Comparison of ENCODE assay signal across 8 cellular contexts in the genomic region with DNA sequence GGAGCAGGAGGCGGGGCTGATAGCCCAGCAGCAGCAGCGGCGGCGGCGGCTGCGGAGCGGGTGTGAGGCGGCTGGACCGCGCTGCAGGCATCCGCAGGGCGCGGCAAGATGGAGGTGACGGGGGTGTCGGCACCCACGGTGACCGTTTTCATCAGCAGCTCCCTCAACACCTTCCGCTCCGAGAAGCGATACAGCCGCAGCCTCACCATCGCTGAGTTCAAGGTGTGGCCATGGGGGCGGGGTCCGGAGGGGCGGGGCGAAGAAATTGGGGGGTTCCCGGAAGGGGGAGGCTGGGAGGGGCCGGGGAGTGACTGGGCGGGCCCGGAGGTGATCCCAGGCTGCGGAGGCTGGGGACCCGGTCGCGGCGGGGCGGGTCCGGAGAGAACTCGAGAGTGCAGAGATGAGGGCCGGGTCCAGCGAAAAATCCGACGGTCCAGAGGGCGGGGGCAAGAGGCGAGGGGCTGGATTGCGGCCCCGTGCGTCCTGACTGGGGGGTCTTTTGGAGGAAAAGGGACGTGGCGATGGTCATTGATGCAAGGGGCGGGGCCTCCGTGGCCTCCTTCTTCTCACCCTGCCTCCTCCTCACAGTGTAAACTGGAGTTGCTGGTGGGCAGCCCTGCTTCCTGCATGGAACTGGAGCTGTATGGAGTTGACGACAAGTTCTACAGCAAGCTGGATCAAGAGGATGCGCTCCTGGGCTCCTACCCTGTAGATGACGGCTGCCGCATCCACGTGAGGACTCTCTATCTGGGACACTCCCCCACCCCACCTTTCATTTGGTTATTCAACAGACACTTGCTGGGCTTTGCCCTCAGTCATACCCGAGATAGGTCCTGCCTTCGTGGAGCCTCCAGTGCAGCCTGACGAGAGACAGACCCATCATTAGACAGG. TPM values are rescaled to one million over a fixed set of nuclear protein-coding genes. Genes with fewer than 3 reads are reported as not detected.
DNase-seq lines count a peak whose midpoint lies in the region; ATAC-seq and TF ChIP-seq lines count a peak whose summit lies in the region.

A gene with protein sequence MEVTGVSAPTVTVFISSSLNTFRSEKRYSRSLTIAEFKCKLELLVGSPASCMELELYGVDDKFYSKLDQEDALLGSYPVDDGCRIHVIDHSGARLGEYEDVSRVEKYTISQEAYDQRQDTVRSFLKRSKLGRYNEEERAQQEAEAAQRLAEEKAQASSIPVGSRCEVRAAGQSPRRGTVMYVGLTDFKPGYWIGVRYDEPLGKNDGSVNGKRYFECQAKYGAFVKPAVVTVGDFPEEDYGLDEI (plus strand): TSS at position 16 of the 891 bp plus-strand sequence. CDS start 93 bp downstream, at position 109.

- peak; percentile 36 for ATAC-seq in GM19328 (IDR thresholded peaks at IDR 0.05; ENCODE audit: unreplicated experiment)
- ATAC-seq in activated B cell treated with CpG ODN at 0.5 μM for 24 hours (ENCODE audit: low read depth), result peak; percentile 53
- ATAC-seq in right lobe of liver, result peak; percentile 58 to 66 (median 65)

- TF ChIP-seq POLR2A in right lobe of liver (IDR thresholded peaks at IDR 0.05) (peak; percentile 12), erythroblast (IDR thresholded peaks at IDR 0.05; ENCODE audit: low read length) (no peak)

- no peaks in the 10 kb centered on the region for H3K27me3 ChIP-seq in right lobe of liver

- no peak for TF ChIP-seq CTCF in activated B cell treated with CpG ODN at 0.5 μM for 24 hours (IDR thresholded peaks at IDR 0.05)
- no peak for TF ChIP-seq CTCF in right lobe of liver (IDR thresholded peaks at IDR 0.05)

- intact Hi-C loops in activated B cell treated with CpG ODN at 0.5 μM for 24 hours (cut with micrococcal nuclease), result loop anchor here (1.0 to 10.0 kb wide), 11 partner anchors 13 to 1539 kb away; a partner anchor contains a TSS
- intact Hi-C loops in right lobe of liver (cut with DNase I), result loop anchor here in 1 of 2 donors (10.0 kb wide), 1 partner anchor 51 kb away; no protein-coding TSS in a partner anchor

- peaks cover 43% of the 10 kb centered on the region for H3K4me1 Mint-ChIP-seq in activated B cell treated with CpG ODN at 0.5 μM for 24 hours

- H3K27ac Mint-ChIP-seq in activated B cell treated with CpG ODN at 0.5 μM for 24 hours, result peak within 1 kb of the TSS; percentile 97

- H3K36me3 ChIP-seq in KOPT-K1 (ENCODE audit: insufficient read depth, low read length) (peaks cover 65% of the 10 kb centered on the region), right lobe of liver (peaks cover 0 to 12% (median 0%) of the 10 kb centered on the region in 4 donors)

- H3K27me3 Mint-ChIP-seq in activated B cell treated with CpG ODN at 0.5 μM for 24 hours, result no peaks in the 10 kb centered on the region

- H3K27ac ChIP-seq in KOPT-K1 (ENCODE audit: low read depth, low read length, poor library complexity, severe bottlenecking) (peak within 1 kb of the TSS; percentile 68), right lobe of liver (peak within 1 kb of the TSS; percentile 56 to 73 (median 59))

- CTCF ChIA-PET in activated B cell treated with CpG ODN at 0.5 μM for 24 hours (lab: Charles Lee), result interaction anchor here (0.8 to 1.9 kb wide), 3 partner anchors 12 to 157 kb away, joined by 3 to 8 read pairs (median 5); no protein-coding TSS in a partner anchor

- WGBS in right lobe of liver (ENCODE audit: insufficient coverage, low coverage, low lambda C conversion rate, missing lambda C conversion rate), result 13% methylated on average over 33 of the region's 59 CpGs

- peak; percentile 80 for DNase-seq in AG20443 (ENCODE audit: low spot score)
- no peak for DNase-seq in activated B cell treated with CpG ODN at 0.5 μM for 24 hours
- DNase-seq in central memory CD4-positive, alpha-beta T cell, result peak; percentile 11
- peak; percentile 84 to 90 (median 87) for DNase-seq in right lobe of liver
- peak; percentile 82 for DNase-seq in stimulated activated CD8-positive, alpha-beta memory T cell treated with anti-CD3 and anti-CD28 coated beads, Interleukin-12 subunit alpha, Interleukin-12 subunit beta, amount 100 ng/mL, for 1 hour (ENCODE audit: low read depth)
- no peak for DNase-seq in erythroblast (lab: John Stamatoyannopoulos, UW)

- H3K9me3 ChIP-seq in KOPT-K1 (ENCODE audit: insufficient read depth, low read length, poor library complexity, severe bottlenecking), result no peaks in the 10 kb centered on the region
- H3K9me3 ChIP-seq in right lobe of liver, result no peaks in the 10 kb centered on the region

- peak within 1 kb of the TSS; percentile 84 to 91 (median 88) for H3K4me3 ChIP-seq in right lobe of liver

- POLR2A ChIA-PET in activated B cell treated with CpG ODN at 0.5 μM for 24 hours (lab: Charles Lee), result interaction anchor here (0.7 to 2.2 kb wide), 21 partner anchors 9 to 1255 kb away, joined by 3 to 28 read pairs (median 5); a partner anchor contains a TSS

- H3K36me3 Mint-ChIP-seq in activated B cell treated with CpG ODN at 0.5 μM for 24 hours (ENCODE audit: low read depth), result peaks cover 76% of the 10 kb centered on the region

- no peaks in the 10 kb centered on the region for H3K9me3 Mint-ChIP-seq in activated B cell treated with CpG ODN at 0.5 μM for 24 hours

- peaks cover 0 to 12% (median 3%) of the 10 kb centered on the region in 4 donors for H3K4me1 ChIP-seq in right lobe of liver

- peak within 1 kb of the TSS; percentile 92 for H3K4me3 Mint-ChIP-seq in activated B cell treated with CpG ODN at 0.5 μM for 24 hours

RNA-seq across cellular contexts. Expression of the gene that starts here (rescaled TPM):
- total RNA-seq in activated B cell treated with CpG ODN at 0.5 μM for 24 hours (138 and 144 TPM in 2 replicates), right lobe of liver (10 to 100 TPM; 27.8 to 64.7 (median 36.4) TPM)

Comparison
In these comparisons a context has a peak if more than half of its experiments do, and no peak if none do; other contexts are left out.
1. DNase-seq: peak in AG20443 (single experiment), central memory CD4-positive, alpha-beta T cell (single experiment), right lobe of liver (3 of 3) and stimulated activated CD8-positive, alpha-beta memory T cell treated with anti-CD3 and anti-CD28 coated beads, Interleukin-12 subunit alpha, Interleukin-12 subunit beta, amount 100 ng/mL, for 1 hour (single experiment); none in activated B cell treated with CpG ODN at 0.5 μM for 24 hours (single experiment) and erythroblast (0 of 2).
2. Peak in every context shown above with its lines, with median percentiles within 50 percentile points of each other: ATAC-seq.